8 cellular contexts compared by ENCODE assay signal in the genomic region with DNA sequence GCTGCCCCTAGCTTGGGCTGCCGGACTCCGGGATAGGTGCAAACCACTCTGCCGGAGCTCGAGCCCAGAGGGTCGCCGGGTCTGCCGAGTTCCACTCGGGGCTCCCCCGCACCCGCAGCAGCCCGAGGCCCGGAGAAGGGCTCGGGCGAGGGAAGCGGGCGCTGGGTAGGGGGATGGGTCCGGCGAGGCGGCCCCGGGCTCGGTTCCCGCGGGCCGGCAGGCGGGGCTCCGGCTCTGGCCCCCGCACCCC. TPM values are rescaled to one million over a fixed set of nuclear protein-coding genes. Genes with fewer than 3 reads are reported as not detected.
DNase-seq lines count a peak whose midpoint lies in the region; ATAC-seq, FAIRE-seq and TF ChIP-seq lines count a peak whose summit lies in the region.

No MANE protein-coding gene starts in this region.

- H3K36me3 ChIP-seq in kidney (ENCODE audit: control insufficient read depth in 1 of 2, insufficient read depth in 2 of 2, low read length in 2 of 2) (no peaks in the 10 kb centered on the region), subcutaneous abdominal adipose tissue (ENCODE audit: control insufficient read depth in 5 of 5, insufficient read depth in 5 of 5, low read length in 5 of 5) (peaks cover 0 to 3% (median 0%) of the 10 kb centered on the region in 5 donors)

- DNase-seq in AG09309 (ENCODE audit: low read depth) (no peak), GM19238 (ENCODE audit: insufficient read length, low spot score) (peak; percentile 41), kidney (peak; percentile 76), GM20000 (ENCODE audit: low spot score) (no peak), OCI-M2 (lab: John Stamatoyannopoulos, UW; ENCODE audit: unreplicated experiment) (no peak)

- peak overlapping the region; percentile 95 for H3K27ac Mint-ChIP-seq in activated naive CD8-positive, alpha-beta T cell

- H3K36me3 Mint-ChIP-seq in activated naive CD8-positive, alpha-beta T cell, result peaks cover 10% of the 10 kb centered on the region

- ATAC-seq in HG03159 (IDR thresholded peaks at IDR 0.05; ENCODE audit: unreplicated experiment), result peak; percentile 21

- H3K9ac ChIP-seq in kidney (ENCODE audit: low read length in 2 of 2), result peak overlapping the region; percentile 21 to 87
- peak overlapping the region; percentile 21 to 98 (median 88) for H3K9ac ChIP-seq in subcutaneous abdominal adipose tissue (ENCODE audit: low read length in 5 of 5)

- peaks cover 17% of the 10 kb centered on the region for H3K27me3 Mint-ChIP-seq in activated naive CD8-positive, alpha-beta T cell

- no peaks in the 10 kb centered on the region for H3K9me3 Mint-ChIP-seq in activated naive CD8-positive, alpha-beta T cell (ENCODE audit: low read depth)

- peak overlapping the region; percentile 83 for H3K4me3 ChIP-seq in AG09309 (ENCODE audit: control insufficient read depth, low read depth, low read length)
- H3K4me3 ChIP-seq in kidney (ENCODE audit: low read length in 2 of 2), result peak overlapping the region; percentile 93 to 94
- peak overlapping the region; percentile 82 to 96 (median 89) for H3K4me3 ChIP-seq in subcutaneous abdominal adipose tissue (ENCODE audit: low read depth in 1 of 5, low read length in 5 of 5)

- peaks cover 44% of the 10 kb centered on the region for H3K4me1 Mint-ChIP-seq in activated naive CD8-positive, alpha-beta T cell (ENCODE audit: low read depth)

- H3K4me1 ChIP-seq in kidney (ENCODE audit: control insufficient read depth in 1 of 2, insufficient read depth in 1 of 2, low read depth in 1 of 2, low read length in 2 of 2), result peaks cover 3 to 13% of the 10 kb centered on the region in 2 donors
- peaks cover 0 to 29% (median 23%) of the 10 kb centered on the region in 5 donors for H3K4me1 ChIP-seq in subcutaneous abdominal adipose tissue (ENCODE audit: control insufficient read depth in 5 of 5, insufficient read depth in 5 of 5, low read length in 5 of 5)

- H3K4me3 Mint-ChIP-seq in activated naive CD8-positive, alpha-beta T cell, result peak overlapping the region; percentile 93

- no peak for TF ChIP-seq CTCF in AG09309 (IDR thresholded peaks at IDR 0.05; ENCODE audit: control insufficient read depth, insufficient read depth, low read depth, low read length, missing control alignments)
- TF ChIP-seq CTCF in kidney (IDR thresholded peaks at IDR 0.05; ENCODE audit: borderline replicate concordance, extremely low read depth, insufficient read depth), result no peak
- TF ChIP-seq CTCF in GM20000 (IDR thresholded peaks at IDR 0.05; ENCODE audit: extremely low read depth, missing control alignments), result no peak

- intact Hi-C loops in kidney (cut with DNase I), result no loop called here

- FAIRE-seq in kidney (lab: Jason Lieb, UNC), result no peak

- H3K27ac ChIP-seq in kidney (ENCODE audit: low read depth in 2 of 2, low read length in 2 of 2) (peak overlapping the region; percentile 98), subcutaneous abdominal adipose tissue (ENCODE audit: low read depth, low read length) (peak overlapping the region; percentile 92)

- H3K9me3 ChIP-seq in kidney (ENCODE audit: control insufficient read depth in 1 of 2, low read length in 2 of 2) (no peaks in the 10 kb centered on the region), subcutaneous abdominal adipose tissue (ENCODE audit: control insufficient read depth in 5 of 5, low read length in 5 of 5) (no peaks in the 10 kb centered on the region)

- no peaks in the 10 kb centered on the region for H3K27me3 ChIP-seq in subcutaneous abdominal adipose tissue (ENCODE audit: control insufficient read depth in 5 of 5, insufficient read depth in 4 of 5, low read length in 5 of 5)

RNA-seq across cellular contexts. Expression of gene RICTOR, which starts 0.5 kb away (rescaled TPM):
- 43.8 TPM for total RNA-seq in kidney
- 3.4 TPM for polyA plus RNA-seq in kidney (ENCODE audit: insufficient read depth, low read depth, low replicate concordance)

Comparison
In these comparisons a context has a peak if more than half of its experiments do, and no peak if none do; other contexts are left out.
1. DNase-seq: peak in GM19238 (single experiment) and kidney (single experiment); none in AG09309 (single experiment), GM20000 (single experiment) and OCI-M2 (single experiment).
2. Peak in every context shown above with its lines, with median percentiles within 50 percentile points of each other: H3K4me3 ChIP-seq.